22 cellular contexts compared by ENCODE assay signal in the genomic region with DNA sequence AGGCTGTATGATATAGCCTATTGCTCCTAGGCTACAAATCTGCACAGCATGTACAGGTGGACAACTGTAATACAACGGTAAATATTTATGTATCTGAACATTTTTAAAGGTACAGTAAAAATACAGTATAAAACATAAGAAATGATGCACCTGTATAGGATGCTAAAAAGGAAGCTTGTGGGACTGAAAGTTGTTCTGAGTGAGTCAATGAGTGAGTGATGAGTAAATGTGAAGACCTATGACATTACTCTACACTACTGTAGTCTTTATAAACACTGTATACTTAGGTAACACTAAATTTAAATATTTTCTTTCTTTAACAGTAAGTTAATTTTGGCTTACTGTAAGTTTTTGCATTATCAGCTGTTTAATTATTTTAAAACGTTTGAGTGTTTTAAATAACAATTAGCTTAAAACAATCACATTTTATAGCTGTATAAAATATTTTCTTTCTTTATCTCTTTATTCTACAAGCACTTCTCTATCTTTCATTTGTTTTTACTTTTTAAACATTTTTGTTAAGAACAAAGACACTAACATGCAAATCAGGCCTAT. TPM values are rescaled to one million over a fixed set of nuclear protein-coding genes. Genes with fewer than 3 reads are reported as not detected.
"Had no signal": no experiment of that assay in that cellular context is flagged by ENCODE, and none has a peak within 500 bp of the region (broad histone marks: within the 10 kb centered on the region; RNA-seq: fewer than 3 reads in every experiment).

No MANE protein-coding gene starts in this region.

- H3K27me3 ChIP-seq: MG63, SJCRH30 had no signal

- ATAC-seq: Right ventricle myocardium inferior, SK-N-SH treated with all-trans-retinoic acid at 6 μM for 48 hours had no signal

- DNase-seq: Karpas-422, KG1, MG63, NCI-H1092, NCI-H1105 treated with DMSO at 0.1 percent for 48 hours, NCI-H1417 treated with DMSO at 0.1 percent for 48 hours, NCI-H146, NCI-H187, NCI-H2029, NCI-H2081 treated with DMSO at 0.1 percent for 48 hours, NCI-H2171, NCI-H226, NCI-H446, NCI-H510A, NCI-H524 treated with DMSO at 0.1 percent for 48 hours, NCI-H69, NCI-H774, SHP77 treated with DMSO at 0.1 percent for 48 hours, SJCRH30 had no signal

- H3K4me1 ChIP-seq: SJCRH30 had no signal

- H3K27ac ChIP-seq: HL-60, SJCRH30 had no signal

RNA-seq across cellular contexts. Expression of a gene that starts 28.1 kb away (rescaled TPM):
- total RNA-seq: Right ventricle myocardium inferior had no signal
